ENCODE assay signal across 1 cellular context in the genomic region with DNA sequence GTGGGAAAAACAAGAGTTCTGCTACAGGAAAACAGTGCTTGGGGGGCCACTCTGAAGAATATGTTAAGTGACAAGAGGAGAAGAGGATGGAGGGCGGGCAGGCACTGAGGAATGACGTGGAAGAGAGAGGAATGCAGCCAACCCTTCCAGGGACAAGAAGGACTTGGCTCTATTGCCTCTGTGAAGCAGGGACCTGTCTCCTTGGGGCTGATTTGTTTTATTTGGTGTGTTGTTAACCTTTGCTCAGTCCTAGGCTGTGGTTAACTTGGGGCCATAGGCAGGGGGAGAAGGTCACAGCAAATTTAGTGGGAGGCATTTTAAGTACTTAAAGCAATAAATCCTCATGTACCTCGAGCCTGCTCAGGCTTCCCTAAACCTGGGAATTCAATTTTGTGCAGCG.
TF ChIP-seq lines count a peak whose summit lies in the region.

No MANE protein-coding gene starts in this region.

TF ChIP-seq in WTC11, 78 proteins besides CTCF, POLR2A, EP300 and RAD21 (continued from another document):
- no peak for TF ChIP-seq ZBTB43 (CRISPR knock-in tag; IDR thresholded peaks at IDR 0.05)
- no peak for TF ChIP-seq ZMAT4 (CRISPR knock-in tag; IDR thresholded peaks at IDR 0.05)
- TF ChIP-seq, protein P1, sequence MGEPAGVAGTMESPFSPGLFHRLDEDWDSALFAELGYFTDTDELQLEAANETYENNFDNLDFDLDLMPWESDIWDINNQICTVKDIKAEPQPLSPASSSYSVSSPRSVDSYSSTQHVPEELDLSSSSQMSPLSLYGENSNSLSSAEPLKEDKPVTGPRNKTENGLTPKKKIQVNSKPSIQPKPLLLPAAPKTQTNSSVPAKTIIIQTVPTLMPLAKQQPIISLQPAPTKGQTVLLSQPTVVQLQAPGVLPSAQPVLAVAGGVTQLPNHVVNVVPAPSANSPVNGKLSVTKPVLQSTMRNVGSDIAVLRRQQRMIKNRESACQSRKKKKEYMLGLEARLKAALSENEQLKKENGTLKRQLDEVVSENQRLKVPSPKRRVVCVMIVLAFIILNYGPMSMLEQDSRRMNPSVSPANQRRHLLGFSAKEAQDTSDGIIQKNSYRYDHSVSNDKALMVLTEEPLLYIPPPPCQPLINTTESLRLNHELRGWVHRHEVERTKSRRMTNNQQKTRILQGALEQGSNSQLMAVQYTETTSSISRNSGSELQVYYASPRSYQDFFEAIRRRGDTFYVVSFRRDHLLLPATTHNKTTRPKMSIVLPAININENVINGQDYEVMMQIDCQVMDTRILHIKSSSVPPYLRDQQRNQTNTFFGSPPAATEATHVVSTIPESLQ (CRISPR knock-in tag; IDR thresholded peaks at IDR 0.05): no peak
- no peak for TF ChIP-seq TEAD1 (CRISPR knock-in tag; IDR thresholded peaks at IDR 0.05)
- TF ChIP-seq CREM (CRISPR knock-in tag; IDR thresholded peaks at IDR 0.05): no peak
- no peak for TF ChIP-seq NR1H2 (CRISPR knock-in tag; IDR thresholded peaks at IDR 0.05)
- no peak for TF ChIP-seq GRHL2 (CRISPR knock-in tag; IDR thresholded peaks at IDR 0.05; ENCODE audit: insufficient replicate concordance, severe bottlenecking)
